In the genomic region with DNA sequence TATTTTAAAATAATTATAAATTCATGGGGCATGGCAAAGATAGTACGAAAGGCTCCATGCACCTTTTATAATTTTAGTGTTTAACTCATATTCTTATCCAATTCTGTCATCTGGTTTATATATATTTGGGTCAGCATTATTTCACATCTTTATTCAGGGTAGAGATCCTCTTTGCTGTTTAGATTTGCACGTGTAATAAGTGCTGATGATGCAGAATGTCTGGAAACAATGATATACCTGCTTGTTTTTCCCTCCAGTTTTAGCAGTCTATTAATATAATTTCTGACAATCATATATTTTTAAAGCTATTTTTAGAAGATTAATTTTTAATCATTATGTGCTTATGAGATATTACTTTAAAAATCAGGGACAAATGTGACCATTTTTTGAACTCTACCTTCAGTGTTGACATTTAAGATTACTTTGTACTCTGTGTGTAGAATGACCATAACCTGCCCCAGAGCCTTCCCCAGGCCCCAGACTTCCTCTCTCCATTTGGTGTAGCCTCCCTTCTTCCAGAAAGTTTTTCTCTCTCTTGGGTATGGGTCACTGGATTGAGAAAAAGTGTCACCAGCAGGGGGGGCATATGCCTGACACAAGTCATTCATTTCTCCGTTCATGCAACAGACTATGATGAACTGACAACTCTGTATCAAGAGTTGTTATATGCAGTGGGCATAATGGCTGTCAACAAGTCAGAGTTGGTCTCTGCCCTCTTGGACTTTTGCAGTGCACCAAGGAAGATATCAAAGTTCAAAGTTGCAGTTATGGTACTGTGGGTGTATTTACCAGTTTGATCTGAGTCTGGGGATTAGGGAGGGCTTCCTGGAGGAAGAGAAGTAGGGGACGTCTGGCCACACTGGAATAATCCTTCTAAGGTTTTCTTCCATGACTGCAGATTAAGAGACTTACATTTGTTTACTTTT, we compare ENCODE assay signal across 11 cellular contexts.
DNase-seq lines count a peak whose midpoint lies in the region; ATAC-seq and TF ChIP-seq lines count a peak whose summit lies in the region.
"Had no signal": no experiment of that assay in that cellular context is flagged by ENCODE, and none has a peak within 500 bp of the region (broad histone marks: within the 10 kb centered on the region; RNA-seq: fewer than 3 reads in every experiment).

No MANE protein-coding gene starts in this region.

- H3K27me3 Mint-ChIP-seq in activated CD8-positive, alpha-beta memory T cell treated with anti-CD3 and anti-CD28 coated beads, Interleukin-2, amount 10 ng/mL, durations not matched to agents 7 days and 5 days = peaks cover 3% of the 10 kb centered on the region
- no peaks in the 10 kb centered on the region for H3K27me3 Mint-ChIP-seq in T-helper 17 cell
- H3K27me3 Mint-ChIP-seq in CD8-positive, alpha-beta memory T cell = peaks cover 3 to 12% of the 10 kb centered on the region in 2 donors

- no peak overlapping the region for H3K4me3 Mint-ChIP-seq in activated CD8-positive, alpha-beta memory T cell treated with anti-CD3 and anti-CD28 coated beads, Interleukin-2, amount 10 ng/mL, durations not matched to agents 7 days and 5 days
- no peak overlapping the region for H3K4me3 Mint-ChIP-seq in T-helper 17 cell
- H3K4me3 Mint-ChIP-seq in CD8-positive, alpha-beta memory T cell = no peak overlapping the region
- H3K4me3 Mint-ChIP-seq: activated T-cell treated with anti-CD3 and anti-CD28 coated beads, Interleukin-2, amount 50 U/mL, for 4 hours had no signal

- H3K4me1 ChIP-seq in hepatocyte (ENCODE audit: insufficient read depth) = peaks cover 3% of the 10 kb centered on the region
- no peaks in the 10 kb centered on the region for H3K4me1 ChIP-seq in CD8-positive, alpha-beta memory T cell (ENCODE audit: insufficient read depth, low read length)
- H3K4me1 ChIP-seq: uterus had no signal

- H3K9me3 ChIP-seq in AG04450 (ENCODE audit: control insufficient read depth, insufficient read depth, low read length) = no peaks in the 10 kb centered on the region
- H3K9me3 ChIP-seq in hepatocyte (ENCODE audit: low read depth) = no peaks in the 10 kb centered on the region
- H3K9me3 ChIP-seq in T-helper 17 cell (ENCODE audit: control insufficient read depth, low read length, poor library complexity, severe bottlenecking) = no peaks in the 10 kb centered on the region
- no peaks in the 10 kb centered on the region for H3K9me3 ChIP-seq in CD8-positive, alpha-beta memory T cell (ENCODE audit: low read length)
- H3K9me3 ChIP-seq: uterus had no signal

- no peaks in the 10 kb centered on the region for H3K36me3 Mint-ChIP-seq in activated CD8-positive, alpha-beta memory T cell treated with anti-CD3 and anti-CD28 coated beads, Interleukin-2, amount 10 ng/mL, durations not matched to agents 7 days and 5 days
- peaks cover 2% of the 10 kb centered on the region for H3K36me3 Mint-ChIP-seq in T-helper 17 cell (ENCODE audit: low read depth)
- peaks cover 0 to 6% (median 0%) of the 10 kb centered on the region in 3 donors for H3K36me3 Mint-ChIP-seq in CD8-positive, alpha-beta memory T cell

- H3K9me3 Mint-ChIP-seq in activated CD8-positive, alpha-beta memory T cell treated with anti-CD3 and anti-CD28 coated beads, Interleukin-2, amount 10 ng/mL, durations not matched to agents 7 days and 5 days (ENCODE audit: low read depth) = no peaks in the 10 kb centered on the region
- H3K9me3 Mint-ChIP-seq in CD8-positive, alpha-beta memory T cell = no peaks in the 10 kb centered on the region
- H3K9me3 Mint-ChIP-seq: activated T-cell treated with anti-CD3 and anti-CD28 coated beads, Interleukin-2, amount 50 U/mL, for 4 hours had no signal

- H3K9me2 ChIP-seq in hepatocyte (replicated peaks; ENCODE audit: insufficient read depth) = no peaks in the 10 kb centered on the region

- DNase-seq in AG04450 (ENCODE audit: low read depth, low spot score) (no peak), RPMI8226 (peak; percentile 21), hepatocyte (ENCODE audit: low spot score) (no peak), T-helper 17 cell (no peak), KG1 (lab: John Stamatoyannopoulos, UW) (no peak)
- no peak for DNase-seq in activated CD8-positive, alpha-beta memory T cell treated with anti-CD3 and anti-CD28 coated beads, Interleukin-2, amount 10 ng/mL, durations not matched to agents 7 days and 5 days
- no peak for DNase-seq in CD8-positive, alpha-beta memory T cell
- DNase-seq: activated T-cell treated with anti-CD3 and anti-CD28 coated beads, Interleukin-2, amount 50 U/mL, for 4 hours; stimulated activated CD4-positive, alpha-beta T cell treated with anti-CD3 and anti-CD28 coated beads, Interleukin-1b, Interleukin-23, amount 100 ng/mL, for 48 hours; uterus had no signal

- H3K4me3 ChIP-seq in AG04450 (ENCODE audit: low read depth, low read length) (no peak overlapping the region), hepatocyte (no peak overlapping the region)
- H3K4me3 ChIP-seq in CD8-positive, alpha-beta memory T cell (ENCODE audit: low read length) = no peak overlapping the region
- H3K4me3 ChIP-seq: uterus had no signal

- no peak for ATAC-seq in activated CD8-positive, alpha-beta memory T cell treated with anti-CD3 and anti-CD28 coated beads, Interleukin-2, amount 10 ng/mL, durations not matched to agents 7 days and 5 days
- ATAC-seq in T-helper 17 cell = no peak
- ATAC-seq: activated T-cell treated with anti-CD3 and anti-CD28 coated beads, Interleukin-2, amount 50 U/mL, for 4 hours had no signal

- H3K27me3 ChIP-seq in AG04450 (ENCODE audit: control insufficient read depth, insufficient read depth, low read length) = peaks cover 2% of the 10 kb centered on the region
- no peaks in the 10 kb centered on the region for H3K27me3 ChIP-seq in hepatocyte
- no peaks in the 10 kb centered on the region for H3K27me3 ChIP-seq in CD8-positive, alpha-beta memory T cell (ENCODE audit: insufficient read depth, low read length, poor library complexity, severe bottlenecking)
- H3K27me3 ChIP-seq: uterus had no signal

- WGBS in hepatocyte (ENCODE audit: low lambda C conversion rate, missing lambda C conversion rate) = 68% methylated on average over 4 of the region's 4 CpGs

- TF ChIP-seq CTCF in AG04450 (IDR thresholded peaks at IDR 0.05; ENCODE audit: low read depth, low read length) = peak; percentile 34; the same call in 1 of the 2 replicates
- TF ChIP-seq CTCF in GM12874 (IDR thresholded peaks at IDR 0.05; ENCODE audit: insufficient read depth, low read depth, low read length) = peak; percentile 42
- no peak for TF ChIP-seq CTCF in hepatocyte (IDR thresholded peaks at IDR 0.05; ENCODE audit: poor library complexity)

- no peaks in the 10 kb centered on the region for H4K20me1 ChIP-seq in hepatocyte (ENCODE audit: insufficient read depth, poor library complexity, severe bottlenecking)

- POLR2A ChIA-PET in AG04450 (lab: Yijun Ruan, JAX) = no interaction called here
- POLR2A ChIA-PET in CD8-positive, alpha-beta memory T cell (lab: Charles Lee) = no interaction called here

- H3K4me2 ChIP-seq in hepatocyte = no peak overlapping the region

- no peak overlapping the region for H2AFZ ChIP-seq in hepatocyte

- H3K27ac ChIP-seq in AG04450 (ENCODE audit: low read depth, low read length) (no peak overlapping the region), hepatocyte (peak overlapping the region; percentile 10)
- H3K27ac ChIP-seq in CD8-positive, alpha-beta memory T cell (ENCODE audit: low read depth, low read length) = no peak overlapping the region
- H3K27ac ChIP-seq: uterus had no signal

- CTCF ChIA-PET in AG04450 (lab: Charles Lee) = interaction anchor here (0.6 to 7.8 kb wide), 19 partner anchors 10 to 963 kb away, joined by 3 to 155 read pairs (median 4); no protein-coding TSS in a partner anchor
- CTCF ChIA-PET in activated CD8-positive, alpha-beta memory T cell treated with anti-CD3 and anti-CD28 coated beads, Interleukin-2, amount 10 ng/mL, durations not matched to agents 7 days and 5 days (lab: Charles Lee) = interaction anchor here (1.0 to 1.4 kb wide), 2 partner anchors 16 to 547 kb away, joined by 3 read pairs; no protein-coding TSS in a partner anchor
- CTCF ChIA-PET in CD8-positive, alpha-beta memory T cell (lab: Charles Lee) = interaction anchor here (1.1 to 1.5 kb wide), 2 partner anchors 550 to 552 kb away, joined by 3 read pairs; no protein-coding TSS in a partner anchor

- H3K36me3 ChIP-seq in hepatocyte (replicated peaks; ENCODE audit: insufficient read depth, low read depth) = no peaks in the 10 kb centered on the region
- H3K36me3 ChIP-seq in CD8-positive, alpha-beta memory T cell (ENCODE audit: insufficient read depth, low read length) = no peaks in the 10 kb centered on the region
- H3K36me3 ChIP-seq: uterus had no signal

- no peaks in the 10 kb centered on the region for H3K79me2 ChIP-seq in hepatocyte

- H3K27ac Mint-ChIP-seq in activated CD8-positive, alpha-beta memory T cell treated with anti-CD3 and anti-CD28 coated beads, Interleukin-2, amount 10 ng/mL, durations not matched to agents 7 days and 5 days = no peak overlapping the region
- no peak overlapping the region for H3K27ac Mint-ChIP-seq in T-helper 17 cell
- H3K27ac Mint-ChIP-seq in CD8-positive, alpha-beta memory T cell = no peak overlapping the region

- H3K4me1 Mint-ChIP-seq in activated CD8-positive, alpha-beta memory T cell treated with anti-CD3 and anti-CD28 coated beads, Interleukin-2, amount 10 ng/mL, durations not matched to agents 7 days and 5 days = no peaks in the 10 kb centered on the region
- peaks cover 2% of the 10 kb centered on the region for H3K4me1 Mint-ChIP-seq in T-helper 17 cell
- no peaks in the 10 kb centered on the region for H3K4me1 Mint-ChIP-seq in CD8-positive, alpha-beta memory T cell
